8 cellular contexts compared by ENCODE assay signal in genomic region chr22:41197046-41197807, GRCh38.
A peak's percentile ranks its signal among the peaks of the same experiment; 100 is the strongest.
DNase-seq lines count a peak whose midpoint lies in the region; ATAC-seq and TF ChIP-seq lines count a peak whose summit lies in the region.

No MANE protein-coding gene starts in this region.

- ATAC-seq in GM18502 (IDR thresholded peaks at IDR 0.05; ENCODE audit: poor library complexity, unreplicated experiment) (peak; percentile 83), HG03066 (IDR thresholded peaks at IDR 0.05; ENCODE audit: low read depth, unreplicated experiment) (peak; percentile 74)

- peak; percentile 46; the same call in 1 of the 2 replicates for TF ChIP-seq CTCF in 22Rv1 (IDR thresholded peaks at IDR 0.05)

- DNase-seq in NCI-H345 (lab: John Stamatoyannopoulos, UW) (peak; percentile 74), cerebellar cortex (ENCODE audit: low spot score) (peak; percentile 74), kidney tubule cell (ENCODE audit: low spot score) (peak; percentile 73)
- peak; percentile 70 for DNase-seq in activated CD4-positive, alpha-beta T cell treated with anti-CD3 and anti-CD28 coated beads for 1 hour
- peak; percentile 51 to 77 for DNase-seq in stimulated activated CD4-positive, alpha-beta T cell treated with anti-CD3 and anti-CD28 coated beads, Interleukin-1b, Interleukin-23, amount 100 ng/mL, for 1 hour (ENCODE audit: low read depth in 2 of 2)

- H3K27ac ChIP-seq in 22Rv1: peak overlapping the region; percentile 79

Comparison
In these comparisons a context has a peak if more than half of its experiments do, and no peak if none do; other contexts are left out.
1. Peak in every context shown above with its lines: DNase-seq, ATAC-seq and H3K27ac ChIP-seq.